ENCODE assay signal across 20 cellular contexts in the genomic region with DNA sequence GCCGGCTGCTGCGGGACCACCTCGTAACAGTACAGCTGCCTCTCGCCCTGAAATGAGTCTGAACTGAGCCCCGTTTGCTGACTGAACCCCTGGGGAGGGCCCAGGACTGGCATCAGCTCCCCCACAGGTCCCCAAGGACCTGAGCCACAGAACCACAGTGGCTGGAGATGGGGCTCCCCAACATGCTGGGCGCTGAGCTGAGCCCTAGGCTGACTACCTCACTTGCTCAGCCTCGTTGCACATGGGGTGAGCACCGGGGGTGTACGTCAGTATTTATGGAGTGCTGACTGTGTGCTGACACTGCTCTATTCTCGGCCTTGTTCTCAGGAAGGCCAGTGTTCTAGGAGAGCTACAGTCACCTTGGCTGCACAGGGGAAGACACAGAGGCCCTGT. TPM values are rescaled to one million over a fixed set of nuclear protein-coding genes. Genes with fewer than 3 reads are reported as not detected.
DNase-seq lines count a peak whose midpoint lies in the region; ATAC-seq and TF ChIP-seq lines count a peak whose summit lies in the region.
"Had no signal": no experiment of that assay in that cellular context is flagged by ENCODE, and none has a peak within 500 bp of the region (broad histone marks: within the 10 kb centered on the region; RNA-seq: fewer than 3 reads in every experiment).

No MANE protein-coding gene starts in this region.

- TF ChIP-seq EP300 in stomach (IDR thresholded peaks at IDR 0.05): no peak

- intact Hi-C loops in stomach (cut with DNase I; ENCODE audit: low total_unique reads): no loop called here

- ATAC-seq in GM19025 (IDR thresholded peaks at IDR 0.05; ENCODE audit: low read depth, unreplicated experiment): peak; percentile 93
- peak; percentile 77 for ATAC-seq in HG02885 (IDR thresholded peaks at IDR 0.05; ENCODE audit: poor library complexity, unreplicated experiment)
- no peak for ATAC-seq in GM19395 (IDR thresholded peaks at IDR 0.05; ENCODE audit: unreplicated experiment)
- ATAC-seq: activated naive CD8-positive, alpha-beta T cell treated with anti-CD3 and anti-CD28 coated beads, Interleukin-2, amount 50 U/mL, for 24 hours; activated T-cell treated with anti-CD3 and anti-CD28 coated beads, Interleukin-2, amount 50 U/mL, for 4 hours; left colon had no signal

- peaks cover 26% of the 10 kb centered on the region for H3K4me1 ChIP-seq in BLaER1
- peaks cover 0 to 14% (median 8%) of the 10 kb centered on the region in 4 donors for H3K4me1 ChIP-seq in stomach
- no peaks in the 10 kb centered on the region for H3K4me1 ChIP-seq in HAP-1

- no peaks in the 10 kb centered on the region for H3K27me3 ChIP-seq in BLaER1
- no peaks in the 10 kb centered on the region for H3K27me3 ChIP-seq in stomach
- no peaks in the 10 kb centered on the region for H3K27me3 ChIP-seq in HAP-1 (ENCODE audit: low read depth)
- H3K27me3 ChIP-seq: ovary, SJCRH30, thyroid gland had no signal

- TF ChIP-seq POLR2A in stomach (IDR thresholded peaks at IDR 0.05): no peak

- peak overlapping the region; percentile 60; the same call in 1 of the 2 replicates for H3K9ac ChIP-seq in BLaER1

- DNase-seq in RWPE1 (ENCODE audit: low spot score): no peak
- no peak for DNase-seq in stomach
- DNase-seq in HAP-1 (ENCODE audit: low spot score in 2 of 2): no peak
- DNase-seq in activated naive CD4-positive, alpha-beta T cell treated with anti-CD3 and anti-CD28 coated beads, Interleukin-2, amount 50 U/mL, for 16 hours: no peak
- DNase-seq: 8988T; activated naive CD8-positive, alpha-beta T cell treated with anti-CD3 and anti-CD28 coated beads, Interleukin-2, amount 50 U/mL, for 24 hours; activated T-cell treated with anti-CD3 and anti-CD28 coated beads, Interleukin-2, amount 50 U/mL, for 4 hours; DMS153; left colon; NCI-H187; SJCRH30; stimulated activated CD4-positive, alpha-beta T cell treated with anti-CD3 and anti-CD28 coated beads, Interleukin-4, amount 100 ng/mL, for 1 hour; stimulated activated CD8-positive, alpha-beta memory T cell treated with anti-CD3 and anti-CD28 coated beads, Interleukin-4, amount 100 ng/mL, for 48 hours; thyroid gland had no signal

- POLR2A ChIA-PET in RWPE1 (lab: Yijun Ruan, JAX; ENCODE audit: low non-redundant PET): no interaction called here

- H3K36me3 ChIP-seq in BLaER1 (peaks cover 93% of the 10 kb centered on the region), stomach (peaks cover 34 to 75% (median 57%) of the 10 kb centered on the region in 4 donors), HAP-1 (replicated peaks) (peaks cover 2% of the 10 kb centered on the region)
- H3K36me3 ChIP-seq: ovary had no signal

- WGBS in stomach, 5 donors: 94 to 100% (median 96%) methylated on average over 8 to 10 of the region's 10 CpGs

- H3K4me3 ChIP-seq in BLaER1: no peak overlapping the region
- no peak overlapping the region for H3K4me3 ChIP-seq in stomach
- no peak overlapping the region for H3K4me3 ChIP-seq in HAP-1
- H3K4me3 ChIP-seq: ovary, SJCRH30, thyroid gland had no signal

- peak overlapping the region; percentile 70 for H3K4me2 ChIP-seq in BLaER1

- CTCF ChIA-PET in RWPE1 (lab: Yijun Ruan, JAX): interaction anchor here (0.7 to 1.0 kb wide), 2 partner anchors 37 to 191 kb away, joined by 3 read pairs; a partner anchor contains a TSS

- H3K9me3 ChIP-seq in BLaER1: no peaks in the 10 kb centered on the region
- H3K9me3 ChIP-seq in stomach: no peaks in the 10 kb centered on the region
- no peaks in the 10 kb centered on the region for H3K9me3 ChIP-seq in HAP-1
- H3K9me3 ChIP-seq: ovary, SJCRH30, thyroid gland had no signal

- TF ChIP-seq CTCF in RWPE1 (conservative IDR thresholded peaks at IDR 0.05; ENCODE audit: low read depth) (no peak), stomach (IDR thresholded peaks at IDR 0.05) (no peak)

- in situ Hi-C loops in HAP-1 (cut with MboI; ENCODE audit: low sequenced_read_pairs): no loop called here

- H3K27ac ChIP-seq in BLaER1: peak overlapping the region; percentile 27; the same call in 1 of the 2 replicates
- H3K27ac ChIP-seq in RWPE1: peak overlapping the region; percentile 12; the same call in 1 of the 2 replicates
- no peak overlapping the region for H3K27ac ChIP-seq in stomach
- H3K27ac ChIP-seq: C4-2B, ovary, SJCRH30, thyroid gland had no signal

- peaks cover 87% of the 10 kb centered on the region for H4K20me1 ChIP-seq in BLaER1

RNA-seq across cellular contexts. Expression of a gene that starts 6.6 kb away (rescaled TPM):
- total RNA-seq in stomach: 10 to 100 TPM; 10.5 to 25.6 (median 11.6) TPM
- 1 to 10 TPM; 3.7 to 7.2 (median 5.1) TPM for polyA plus RNA-seq in stomach

RNA-seq across cellular contexts. Expression of a gene that starts 13.9 kb away (rescaled TPM):
- 100 to 1,000 TPM in 1 of 5 donors, 10 to 100 TPM in 3, 1 to 10 TPM in 1; 4.7 to 218 (median 28.1) TPM for total RNA-seq in stomach
- polyA plus RNA-seq in stomach: 100 to 1,000 TPM in 2 of 3 donors, 10 to 100 TPM in 1; 54.4 to 117 (median 104) TPM

RNA-seq across cellular contexts. Expression of a gene that starts 49.1 kb away (rescaled TPM):
- total RNA-seq in stomach: 10 to 100 TPM in 1 of 5 donors, 1 to 10 TPM in 4; 3.2 to 21.0 (median 4.6) TPM
- polyA plus RNA-seq in stomach: 1 to 10 TPM; 4.4 to 9.0 (median 5.8) TPM

RNA-seq across cellular contexts. Expression of a gene that starts 51.4 kb away (rescaled TPM):
- 100 to 1,000 TPM in 2 of 5 donors, 10 to 100 TPM in 3; 12.5 to 173 (median 57.2) TPM for total RNA-seq in stomach
- polyA plus RNA-seq in stomach: 10 to 100 TPM; 12.6 to 14.2 (median 13.6) TPM

Comparison
In these comparisons a context has a peak if more than half of its experiments do, and no peak if none do; other contexts are left out.
1. H3K27ac ChIP-seq: peak in BLaER1 (single experiment) and RWPE1 (single experiment); none in stomach (0 of 5).